1 cellular context compared by ENCODE assay signal in the genomic region with DNA sequence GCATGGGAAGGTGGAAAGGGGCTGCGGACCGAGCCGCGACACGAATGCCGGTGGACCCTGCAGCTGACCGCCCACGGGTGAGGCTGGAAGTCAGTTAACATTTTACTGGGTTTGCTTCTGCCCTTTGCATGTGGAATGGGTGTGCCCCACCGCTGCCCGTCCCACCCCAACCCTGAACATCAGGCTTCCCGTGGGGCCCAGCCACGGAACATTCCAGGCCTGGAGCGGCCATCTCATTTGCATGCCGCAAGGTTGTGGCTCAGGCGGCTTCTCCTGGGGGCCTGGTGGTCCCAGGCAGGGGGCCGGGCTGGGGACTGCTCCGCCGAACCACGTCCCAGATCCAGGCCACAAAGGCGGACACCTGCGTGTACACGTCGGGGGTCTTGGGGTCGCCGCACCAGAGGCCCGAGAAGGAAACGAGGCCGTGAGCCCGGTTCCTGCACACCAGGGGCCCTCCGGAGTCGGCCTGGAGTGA.
TF ChIP-seq lines count a peak whose summit lies in the region.

No MANE protein-coding gene starts in this region.

TF ChIP-seq in K562, 482 proteins besides CTCF, POLR2A, EP300 and RAD21:
- TF ChIP-seq ZBTB7A (IDR thresholded peaks at IDR 0.05; ENCODE audit: borderline replicate concordance, control insufficient read depth, low read depth, low read length) (peak; percentile 35; the same call in 1 of the 2 replicates), ZBTB17 (CRISPR knock-in tag; IDR thresholded peaks at IDR 0.05) (no peak)
